ENCODE assay signal across 36 cellular contexts in genomic region chr2:116023026-116023425, GRCh38.
"Had no signal": no experiment of that assay in that cellular context is flagged by ENCODE, and none has a peak within 500 bp of the region (broad histone marks: within the 10 kb centered on the region; RNA-seq: fewer than 3 reads in every experiment).

No MANE protein-coding gene starts in this region.

- DNase-seq: activated CD4-positive, alpha-beta memory T cell treated with anti-CD3 and anti-CD28 coated beads for 36 hours; activated CD4-positive, alpha-beta T cell treated with anti-CD3 and anti-CD28 coated beads for 1 hour; activated CD4-positive, alpha-beta T cell treated with anti-CD3 and anti-CD28 coated beads for 36 hours; activated CD4-positive, alpha-beta T cell treated with anti-CD3 and anti-CD28 coated beads for 48 hours; activated CD4-positive, alpha-beta T cell treated with anti-CD3 and anti-CD28 coated beads, Interleukin-2, amount 50 U/mL, for 1 hour; activated CD4-positive, alpha-beta T cell treated with anti-CD3 and anti-CD28 coated beads, Interleukin-2, amount 50 U/mL, for 4 hours; activated CD4-positive, CD25-positive, alpha-beta regulatory T cell; activated CD8-positive, alpha-beta memory T cell treated with anti-CD3 and anti-CD28 coated beads for 24 hours; activated CD8-positive, alpha-beta memory T cell treated with anti-CD3 and anti-CD28 coated beads, Interleukin-2, amount 10 ng/mL, durations not matched to agents 7 days and 5 days; activated CD8-positive, alpha-beta memory T cell treated with anti-CD3 and anti-CD28 coated beads, Interleukin-2, amount 50 U/mL, for 48 hours; activated CD8-positive, alpha-beta T cell treated with anti-CD3 and anti-CD28 coated beads for 36 hours; activated effector memory CD4-positive, alpha-beta T cell treated with Interleukin-2 at 50 U/mL for 16 hours; activated gamma-delta T cell; activated naive CD4-positive, alpha-beta T cell treated with anti-CD3 and anti-CD28 coated beads, Interleukin-2, amount 10 ng/mL, durations not matched to agents 7 days and 5 days; activated naive CD4-positive, alpha-beta T cell treated with Interleukin-2 at 50 U/mL for 16 hours; activated naive CD8-positive, alpha-beta T cell treated with anti-CD3 and anti-CD28 coated beads, Interleukin-2, amount 10 ng/mL, durations not matched to agents 7 days and 5 days; activated naive CD8-positive, alpha-beta T cell treated with anti-CD3 and anti-CD28 coated beads, Interleukin-2, amount 50 U/mL, for 24 hours; activated T-cell treated with anti-CD3 and anti-CD28 coated beads, Interleukin-2, amount 50 U/mL, for 24 hours; activated T-cell treated with anti-CD3 and anti-CD28 coated beads, Interleukin-2, amount 50 U/mL, for 48 hours; aorta; body of pancreas; brain microvascular endothelial cell; central memory CD4-positive, alpha-beta T cell; SW 1271; T-helper 1 cell; T-helper 2 cell; T-helper 9 cell; WERI-Rb-1 had no signal

- H3K4me3 Mint-ChIP-seq: activated CD4-positive, alpha-beta memory T cell treated with anti-CD3 and anti-CD28 coated beads for 36 hours; activated CD4-positive, alpha-beta T cell treated with anti-CD3 and anti-CD28 coated beads for 36 hours; activated CD8-positive, alpha-beta memory T cell treated with anti-CD3 and anti-CD28 coated beads, Interleukin-2, amount 10 ng/mL, durations not matched to agents 7 days and 5 days; activated CD8-positive, alpha-beta T cell treated with anti-CD3 and anti-CD28 coated beads for 36 hours; activated naive CD4-positive, alpha-beta T cell treated with anti-CD3 and anti-CD28 coated beads, Interleukin-2, amount 10 ng/mL, durations not matched to agents 7 days and 5 days; activated naive CD4-positive, alpha-beta T cell treated with anti-CD3 and anti-CD28 coated beads, Interleukin-2, amount 50 U/mL, for 24 hours; activated naive CD8-positive, alpha-beta T cell; activated naive CD8-positive, alpha-beta T cell treated with anti-CD3 and anti-CD28 coated beads, Interleukin-2, amount 10 ng/mL, durations not matched to agents 7 days and 5 days; activated naive CD8-positive, alpha-beta T cell treated with anti-CD3 and anti-CD28 coated beads, Interleukin-2, amount 50 U/mL, for 24 hours; activated T-cell treated with anti-CD3 and anti-CD28 coated beads, Interleukin-2, amount 50 U/mL, for 24 hours; T-helper 1 cell treated with Interleukin-12 subunit alpha and Interleukin-12 subunit beta and Interleukin-4 antibody, amounts not matched to agents 30 μg/mL and 1 μg/mL, for 36 hours; T-helper 2 cell treated with Interferon-gamma antibody and Interleukin-4, amounts not matched to agents 5 μg/mL and 100 μg/mL, for 36 hours; WTC11 had no signal

- ATAC-seq: activated CD4-positive, alpha-beta T cell treated with anti-CD3 and anti-CD28 coated beads for 36 hours; activated CD4-positive, CD25-positive, alpha-beta regulatory T cell treated with anti-CD3 and anti-CD28 coated beads, Interleukin-2, amount 50 U/mL, for 24 hours; activated CD8-positive, alpha-beta memory T cell treated with anti-CD3 and anti-CD28 coated beads, Interleukin-2, amount 10 ng/mL, durations not matched to agents 7 days and 5 days; activated CD8-positive, alpha-beta T cell treated with anti-CD3 and anti-CD28 coated beads for 36 hours; activated naive CD8-positive, alpha-beta T cell treated with anti-CD3 and anti-CD28 coated beads, Interleukin-2, amount 50 U/mL, for 24 hours; body of pancreas; WTC11 had no signal

- H3K9me3 ChIP-seq: body of pancreas, breast epithelium had no signal

- H3K27me3 Mint-ChIP-seq: activated CD4-positive, alpha-beta memory T cell treated with anti-CD3 and anti-CD28 coated beads for 36 hours; activated CD4-positive, alpha-beta T cell treated with anti-CD3 and anti-CD28 coated beads for 36 hours; activated CD8-positive, alpha-beta memory T cell treated with anti-CD3 and anti-CD28 coated beads, Interleukin-2, amount 10 ng/mL, durations not matched to agents 7 days and 5 days; activated CD8-positive, alpha-beta T cell treated with anti-CD3 and anti-CD28 coated beads for 36 hours; activated naive CD4-positive, alpha-beta T cell treated with anti-CD3 and anti-CD28 coated beads, Interleukin-2, amount 10 ng/mL, durations not matched to agents 7 days and 5 days; activated naive CD4-positive, alpha-beta T cell treated with anti-CD3 and anti-CD28 coated beads, Interleukin-2, amount 50 U/mL, for 24 hours; activated naive CD8-positive, alpha-beta T cell; activated naive CD8-positive, alpha-beta T cell treated with anti-CD3 and anti-CD28 coated beads, Interleukin-2, amount 10 ng/mL, durations not matched to agents 7 days and 5 days; activated naive CD8-positive, alpha-beta T cell treated with anti-CD3 and anti-CD28 coated beads, Interleukin-2, amount 50 U/mL, for 24 hours; activated T-cell treated with anti-CD3 and anti-CD28 coated beads, Interleukin-2, amount 50 U/mL, for 24 hours had no signal

- H3K27me3 ChIP-seq: body of pancreas, brain microvascular endothelial cell, breast epithelium had no signal

- H3K4me1 Mint-ChIP-seq: activated CD4-positive, alpha-beta T cell treated with anti-CD3 and anti-CD28 coated beads for 36 hours; activated CD8-positive, alpha-beta memory T cell treated with anti-CD3 and anti-CD28 coated beads, Interleukin-2, amount 10 ng/mL, durations not matched to agents 7 days and 5 days; activated naive CD4-positive, alpha-beta T cell treated with anti-CD3 and anti-CD28 coated beads, Interleukin-2, amount 10 ng/mL, durations not matched to agents 7 days and 5 days; activated naive CD4-positive, alpha-beta T cell treated with anti-CD3 and anti-CD28 coated beads, Interleukin-2, amount 50 U/mL, for 24 hours; activated naive CD8-positive, alpha-beta T cell treated with anti-CD3 and anti-CD28 coated beads, Interleukin-2, amount 10 ng/mL, durations not matched to agents 7 days and 5 days; activated naive CD8-positive, alpha-beta T cell treated with anti-CD3 and anti-CD28 coated beads, Interleukin-2, amount 50 U/mL, for 24 hours; WTC11 had no signal

- H3K36me3 ChIP-seq: brain microvascular endothelial cell, breast epithelium, WERI-Rb-1 had no signal

- H3K36me3 Mint-ChIP-seq: activated CD4-positive, alpha-beta memory T cell treated with anti-CD3 and anti-CD28 coated beads for 36 hours; activated CD8-positive, alpha-beta memory T cell treated with anti-CD3 and anti-CD28 coated beads, Interleukin-2, amount 10 ng/mL, durations not matched to agents 7 days and 5 days; activated naive CD4-positive, alpha-beta T cell treated with anti-CD3 and anti-CD28 coated beads, Interleukin-2, amount 10 ng/mL, durations not matched to agents 7 days and 5 days; activated naive CD4-positive, alpha-beta T cell treated with anti-CD3 and anti-CD28 coated beads, Interleukin-2, amount 50 U/mL, for 24 hours; activated naive CD8-positive, alpha-beta T cell; activated naive CD8-positive, alpha-beta T cell treated with anti-CD3 and anti-CD28 coated beads, Interleukin-2, amount 10 ng/mL, durations not matched to agents 7 days and 5 days had no signal

- H3K27ac Mint-ChIP-seq: activated CD4-positive, alpha-beta memory T cell treated with anti-CD3 and anti-CD28 coated beads for 36 hours; activated CD4-positive, alpha-beta T cell treated with anti-CD3 and anti-CD28 coated beads for 36 hours; activated CD8-positive, alpha-beta memory T cell treated with anti-CD3 and anti-CD28 coated beads, Interleukin-2, amount 10 ng/mL, durations not matched to agents 7 days and 5 days; activated CD8-positive, alpha-beta T cell treated with anti-CD3 and anti-CD28 coated beads for 36 hours; activated naive CD4-positive, alpha-beta T cell treated with anti-CD3 and anti-CD28 coated beads, Interleukin-2, amount 10 ng/mL, durations not matched to agents 7 days and 5 days; activated naive CD4-positive, alpha-beta T cell treated with anti-CD3 and anti-CD28 coated beads, Interleukin-2, amount 50 U/mL, for 24 hours; activated naive CD8-positive, alpha-beta T cell; activated naive CD8-positive, alpha-beta T cell treated with anti-CD3 and anti-CD28 coated beads, Interleukin-2, amount 10 ng/mL, durations not matched to agents 7 days and 5 days; activated naive CD8-positive, alpha-beta T cell treated with anti-CD3 and anti-CD28 coated beads, Interleukin-2, amount 50 U/mL, for 24 hours; activated T-cell treated with anti-CD3 and anti-CD28 coated beads, Interleukin-2, amount 50 U/mL, for 24 hours; activated T-helper 2 cell treated with anti-CD3 and anti-CD28 coated beads, Interferon-gamma antibody, Interleukin-2, Interleukin-4, amounts not matched to agents 10 μg/mL and 5 μg/mL and 100 μg/mL, durations not matched to agents 14 hours and 24 hours and 36 hours; T-helper 1 cell treated with Interleukin-12 subunit alpha and Interleukin-12 subunit beta and Interleukin-4 antibody, amounts not matched to agents 30 μg/mL and 1 μg/mL, for 36 hours; T-helper 2 cell treated with Interferon-gamma antibody and Interleukin-4, amounts not matched to agents 5 μg/mL and 100 μg/mL, for 36 hours; WTC11 had no signal

- H3K4me1 ChIP-seq: body of pancreas, breast epithelium had no signal

- H3K4me3 ChIP-seq: body of pancreas, breast epithelium had no signal

- H3K27ac ChIP-seq: body of pancreas, brain microvascular endothelial cell, breast epithelium, WERI-Rb-1 had no signal
